In genomic region chr2:240972201-240972600, GRCh38 we compare ENCODE assay signal across 14 cellular contexts.
"Had no signal": no experiment of that assay in that cellular context is flagged by ENCODE, and none has a peak within 500 bp of the region (broad histone marks: within the 10 kb centered on the region; RNA-seq: fewer than 3 reads in every experiment).

No MANE protein-coding gene starts in this region.

- H3K9me3 Mint-ChIP-seq: activated CD4-positive, alpha-beta memory T cell treated with anti-CD3 and anti-CD28 coated beads for 36 hours had no signal

- H3K9me3 ChIP-seq: gastrocnemius medialis, thyroid gland had no signal

- H3K27me3 ChIP-seq: thyroid gland had no signal

- H3K4me1 ChIP-seq: gastrocnemius medialis had no signal

- H3K4me3 ChIP-seq: coronary artery, gastrocnemius medialis, thyroid gland had no signal

- H3K27ac Mint-ChIP-seq: activated CD4-positive, alpha-beta memory T cell treated with anti-CD3 and anti-CD28 coated beads for 36 hours; activated naive CD8-positive, alpha-beta T cell; nephron progenitor cell; stimulated activated naive CD8-positive, alpha-beta T cell treated with anti-CD3 and anti-CD28 coated beads, Interleukin-15, amount 100 ng/mL, for 72 hours had no signal

- H3K4me3 Mint-ChIP-seq: activated CD4-positive, alpha-beta memory T cell treated with anti-CD3 and anti-CD28 coated beads for 36 hours; activated naive CD8-positive, alpha-beta T cell; activated T-cell treated with anti-CD3 and anti-CD28 coated beads, Interleukin-2, amount 50 U/mL, for 4 hours; nephron progenitor cell; stimulated activated naive CD8-positive, alpha-beta T cell treated with anti-CD3 and anti-CD28 coated beads, Interleukin-15, amount 100 ng/mL, for 72 hours had no signal

- H3K36me3 Mint-ChIP-seq: activated CD4-positive, alpha-beta memory T cell treated with anti-CD3 and anti-CD28 coated beads for 36 hours had no signal

- H3K27ac ChIP-seq: gastrocnemius medialis had no signal

- DNase-seq: activated CD4-positive, alpha-beta memory T cell treated with anti-CD3 and anti-CD28 coated beads for 36 hours; activated CD4-positive, CD25-positive, alpha-beta regulatory T cell treated with anti-CD3 and anti-CD28 coated beads, Interleukin-2, amount 50 U/mL, for 72 hours; activated effector memory CD4-positive, alpha-beta T cell treated with anti-CD3 and anti-CD28 coated beads, Interleukin-2, amount 50 U/mL, for 16 hours; activated T-cell treated with anti-CD3 and anti-CD28 coated beads, Interleukin-2, amount 50 U/mL, for 4 hours; effector CD4-positive, alpha-beta T cell; gastrocnemius medialis; nephron progenitor cell; SIG-M5; stimulated activated CD4-positive, alpha-beta T cell treated with anti-CD3 and anti-CD28 coated beads, Interleukin-15, amount 100 ng/mL, for 24 hours; stimulated activated CD4-positive, alpha-beta T cell treated with anti-CD3 and anti-CD28 coated beads, Interleukin-4, amount 100 ng/mL, for 4 hours; stimulated activated naive CD8-positive, alpha-beta T cell treated with anti-CD3 and anti-CD28 coated beads, Interleukin-15, amount 100 ng/mL, for 72 hours; thyroid gland had no signal

- H3K36me3 ChIP-seq: gastrocnemius medialis, thyroid gland had no signal

- H3K27me3 Mint-ChIP-seq: activated naive CD8-positive, alpha-beta T cell had no signal
